In the genomic region with DNA sequence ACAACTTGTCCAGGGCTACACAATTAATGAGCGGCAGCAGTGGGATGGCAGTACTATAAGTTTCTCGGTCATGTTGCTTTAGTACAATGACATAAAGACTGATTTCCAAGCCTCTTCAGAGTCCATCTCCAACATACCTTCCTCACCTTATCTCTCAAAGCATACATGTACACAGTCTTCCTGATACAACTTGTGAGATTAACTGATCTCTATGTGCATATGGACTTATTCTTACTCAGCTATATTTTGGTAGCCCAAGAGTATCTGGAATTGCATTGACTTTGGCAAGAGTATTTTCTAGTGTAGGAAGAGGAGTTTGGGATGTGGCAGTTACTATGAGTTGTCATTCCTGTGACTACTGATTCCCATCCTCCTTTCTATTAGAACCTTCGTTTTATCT, we compare ENCODE assay signal across 1 cellular context.
TF ChIP-seq lines count a peak whose summit lies in the region.

No MANE protein-coding gene starts in this region.

TF ChIP-seq in K562, 482 proteins besides CTCF, POLR2A, EP300 and RAD21 (continued from another document):
- TF ChIP-seq, protein P1, sequence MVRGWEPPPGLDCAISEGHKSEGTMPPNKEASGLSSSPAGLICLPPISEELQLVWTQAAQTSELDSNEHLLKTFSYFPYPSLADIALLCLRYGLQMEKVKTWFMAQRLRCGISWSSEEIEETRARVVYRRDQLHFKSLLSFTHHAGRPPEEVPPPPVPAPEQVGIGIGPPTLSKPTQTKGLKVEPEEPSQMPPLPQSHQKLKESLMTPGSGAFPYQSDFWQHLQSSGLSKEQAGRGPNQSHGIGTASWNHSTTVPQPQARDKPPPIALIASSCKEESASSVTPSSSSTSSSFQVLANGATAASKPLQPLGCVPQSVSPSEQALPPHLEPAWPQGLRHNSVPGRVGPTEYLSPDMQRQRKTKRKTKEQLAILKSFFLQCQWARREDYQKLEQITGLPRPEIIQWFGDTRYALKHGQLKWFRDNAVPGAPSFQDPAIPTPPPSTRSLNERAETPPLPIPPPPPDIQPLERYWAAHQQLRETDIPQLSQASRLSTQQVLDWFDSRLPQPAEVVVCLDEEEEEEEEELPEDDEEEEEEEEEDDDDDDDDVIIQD (CRISPR knock-in tag; IDR thresholded peaks at IDR 0.05) = no peak
- TF ChIP-seq CCNT2 (IDR thresholded peaks at IDR 0.05; ENCODE audit: borderline replicate concordance, extremely low read depth, insufficient read length, low read depth, low read length) (peak; percentile 53), BRF1 (IDR thresholded peaks at IDR 0.05; ENCODE audit: borderline replicate concordance, extremely low read depth, insufficient read length) (no peak)
